In the genomic region with DNA sequence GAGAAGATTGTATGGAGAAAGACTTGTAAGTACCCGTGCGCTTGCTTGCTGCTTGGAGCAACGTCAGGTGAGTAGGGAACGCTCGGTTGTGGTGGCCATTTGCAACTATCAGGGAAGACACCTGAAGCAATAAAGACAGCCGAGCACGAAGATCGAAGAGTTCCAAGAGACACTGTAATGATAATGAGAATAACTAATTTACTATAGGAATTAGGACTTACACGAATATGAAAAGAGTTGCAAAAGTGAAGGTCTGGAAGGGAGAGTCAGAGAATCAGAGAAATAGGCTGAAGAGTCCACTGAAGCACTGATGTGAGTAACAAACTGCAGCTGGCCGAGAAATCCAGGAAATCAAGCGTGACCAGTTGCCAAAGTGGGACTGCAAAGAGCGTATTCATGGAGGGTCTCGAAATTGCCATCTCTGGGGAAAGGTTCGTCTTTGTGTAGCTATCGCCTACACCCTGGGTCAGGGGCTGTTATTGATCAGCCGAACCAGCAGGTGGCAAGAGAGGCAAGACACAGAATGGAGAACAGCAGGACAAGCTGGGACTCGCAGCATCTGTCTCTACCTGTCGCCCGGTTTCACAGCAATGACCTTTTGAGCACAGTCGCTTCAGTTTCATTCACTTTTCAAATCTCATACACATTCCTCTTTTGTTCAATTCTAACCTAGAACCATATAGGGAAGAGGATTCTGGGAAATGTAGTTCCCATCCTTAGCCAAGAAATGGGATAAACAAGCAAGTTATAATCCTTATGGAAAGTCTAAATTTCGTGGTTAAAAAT, we compare ENCODE assay signal across 8 cellular contexts. TPM values are rescaled to one million over a fixed set of nuclear protein-coding genes. Genes with fewer than 3 reads are reported as not detected.
DNase-seq lines count a peak whose midpoint lies in the region; ATAC-seq and TF ChIP-seq lines count a peak whose summit lies in the region.

No MANE protein-coding gene starts in this region.

- TF ChIP-seq POLR2A in prostate gland (IDR thresholded peaks at IDR 0.05) (no peak), vagina (IDR thresholded peaks at IDR 0.05) (no peak)

- H3F3A ChIP-seq in SU-DHL-6 (ENCODE audit: insufficient read depth): no peaks in the 10 kb centered on the region

- H3K4me3 ChIP-seq in SU-DHL-6 (ENCODE audit: insufficient read depth, low read length, poor library complexity, severe bottlenecking) (peak overlapping the region; percentile 25), adipocyte (ENCODE audit: low read length) (peak overlapping the region; percentile 91), prostate gland (peak overlapping the region; percentile 26 to 29), vagina (peak overlapping the region; percentile 34 to 45)

- H3K4me1 ChIP-seq in adipocyte (ENCODE audit: control insufficient read depth, insufficient read depth, low read length) (peaks cover 8% of the 10 kb centered on the region), prostate gland (replicated peaks) (no peaks in the 10 kb centered on the region), vagina (peaks cover 7% of the 10 kb centered on the region)

- no peaks in the 10 kb centered on the region for H4K20me1 ChIP-seq in SU-DHL-6 (ENCODE audit: low read depth, low read length)

- peak; percentile 100 for ATAC-seq in HG02642 (IDR thresholded peaks at IDR 0.05; ENCODE audit: poor library complexity, unreplicated experiment)
- peak; percentile 89 to 97 for ATAC-seq in left cardiac atrium

- H3K27me3 ChIP-seq in SU-DHL-6 (ENCODE audit: low read length): no peaks in the 10 kb centered on the region
- H3K27me3 ChIP-seq in adipocyte (replicated peaks; ENCODE audit: control insufficient read depth, insufficient read depth, low read length): no peaks in the 10 kb centered on the region
- H3K27me3 ChIP-seq in prostate gland (replicated peaks; ENCODE audit: insufficient read depth): no peaks in the 10 kb centered on the region
- no peaks in the 10 kb centered on the region for H3K27me3 ChIP-seq in vagina

- DNase-seq in NCI-H1092 (lab: John Stamatoyannopoulos, UW) (peak; percentile 48), adipocyte (ENCODE audit: low read depth) (peak; percentile 84), left cardiac atrium (peak; percentile 65), prostate gland (ENCODE audit: low spot score) (peak; percentile 60), vagina (ENCODE audit: extremely low spot score in 2 of 2) (no peak)

- no peak overlapping the region for H3K27ac ChIP-seq in SU-DHL-6 (ENCODE audit: low read depth, low read length)
- H3K27ac ChIP-seq in prostate gland: no peak overlapping the region
- no peak overlapping the region for H3K27ac ChIP-seq in vagina

- H3K9me2 ChIP-seq in SU-DHL-6 (replicated peaks; ENCODE audit: insufficient read depth, low read length): no peaks in the 10 kb centered on the region

- under 1% methylated on average over 21 of the region's 21 CpGs for WGBS in prostate gland

- H3K9ac ChIP-seq in SU-DHL-6 (ENCODE audit: low read length) (peak overlapping the region; percentile 16; the same call in 1 of the 2 replicates), adipocyte (ENCODE audit: low read length) (peak overlapping the region; percentile 72)

- TF ChIP-seq CTCF in GM12874 (IDR thresholded peaks at IDR 0.05; ENCODE audit: insufficient read depth, low read depth, low read length) (peak; percentile 86), SU-DHL-6 (IDR thresholded peaks at IDR 0.05; ENCODE audit: insufficient read depth, low read length, poor library complexity, severe bottlenecking) (peak; percentile 65), prostate gland (IDR thresholded peaks at IDR 0.05) (peak; percentile 58 to 87 (median 74)), vagina (IDR thresholded peaks at IDR 0.05) (peak; percentile 37 to 88 (median 79))

- intact Hi-C loops in left cardiac atrium (cut with DNase I) (loop anchor here (2.0 to 5.0 kb wide), 3 partner anchors 34 to 169 kb away; no protein-coding TSS in a partner anchor), prostate gland (cut with DNase I) (loop anchor here (2.0 to 10.0 kb wide), 2 partner anchors 166 to 244 kb away; no protein-coding TSS in a partner anchor), vagina (cut with DNase I) (loop anchor here (5.0 kb wide), 1 partner anchor 169 kb away; no protein-coding TSS in a partner anchor)

- no peaks in the 10 kb centered on the region for H3K36me3 ChIP-seq in SU-DHL-6 (ENCODE audit: low read length)
- H3K36me3 ChIP-seq in adipocyte (ENCODE audit: control insufficient read depth, insufficient read depth, low read length, severe bottlenecking): no peaks in the 10 kb centered on the region
- H3K36me3 ChIP-seq in prostate gland: no peaks in the 10 kb centered on the region
- H3K36me3 ChIP-seq in vagina: no peaks in the 10 kb centered on the region

- H3K79me2 ChIP-seq in SU-DHL-6 (ENCODE audit: insufficient read depth, low read length): no peaks in the 10 kb centered on the region

- H3K9me3 ChIP-seq in SU-DHL-6 (ENCODE audit: insufficient read depth, low read length) (no peaks in the 10 kb centered on the region), adipocyte (ENCODE audit: control insufficient read depth, low read length) (no peaks in the 10 kb centered on the region), prostate gland (no peaks in the 10 kb centered on the region), vagina (no peaks in the 10 kb centered on the region)

- peak overlapping the region; percentile 86 for H2AFZ ChIP-seq in SU-DHL-6 (ENCODE audit: low read depth, low read length, severe bottlenecking)

- H3K4me2 ChIP-seq in SU-DHL-6 (ENCODE audit: low read depth, low read length, poor library complexity, severe bottlenecking): peak overlapping the region; percentile 55

RNA-seq across cellular contexts. Expression of gene PTP4A1, which starts 26.2 kb away (rescaled TPM):
- 10 to 100 TPM; 24.9 to 41.1 TPM for total RNA-seq in left cardiac atrium
- total RNA-seq in prostate gland: 10 to 100 TPM; 25.5 to 29.3 TPM
- 29.5 TPM for total RNA-seq in vagina

RNA-seq across cellular contexts. Expression of gene PHF3, which starts 37.2 kb away (rescaled TPM):
- 10 to 100 TPM; 30.8 to 35.3 TPM for total RNA-seq in left cardiac atrium
- 10 to 100 TPM; 47.6 to 63.9 TPM for total RNA-seq in prostate gland
- total RNA-seq in vagina: 58.7 TPM

Comparison
In these comparisons a context has a peak if more than half of its experiments do, and no peak if none do; other contexts are left out.
1. DNase-seq: peak in NCI-H1092 (single experiment), adipocyte (single experiment), left cardiac atrium (single experiment) and prostate gland (single experiment); none in vagina (0 of 2).
2. H3K4me3 ChIP-seq: peak in every context shown above with its lines; median percentile 91 in adipocyte; 40 in vagina; 28 in prostate gland; 25 in SU-DHL-6.
3. Peak in every context shown above with its lines, with median percentiles within 50 percentile points of each other: CTCF ChIP-seq.